Comparison of ENCODE assay signal across 22 cellular contexts in the genomic region with DNA sequence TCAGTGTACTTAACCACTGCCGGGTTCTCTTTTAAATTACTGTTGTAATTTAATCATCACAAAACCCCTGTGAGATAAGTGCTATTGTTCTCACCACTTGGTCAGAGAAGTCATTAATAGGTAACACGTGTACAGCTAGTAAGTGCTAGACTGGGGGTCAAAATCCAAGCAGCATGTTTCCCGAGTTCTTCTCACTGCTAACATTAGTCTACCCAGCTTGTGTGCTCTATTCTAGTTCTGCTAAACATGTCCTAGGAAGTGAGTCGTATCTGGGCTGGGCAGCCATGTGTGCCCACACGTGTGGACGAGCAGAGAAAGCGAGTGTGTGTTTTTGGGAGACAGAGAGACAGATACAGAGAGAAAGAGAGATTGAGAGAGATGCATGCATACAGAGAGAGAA.
DNase-seq lines count a peak whose midpoint lies in the region; ATAC-seq, FAIRE-seq and TF ChIP-seq lines count a peak whose summit lies in the region.
"Had no signal": no experiment of that assay in that cellular context is flagged by ENCODE, and none has a peak within 500 bp of the region (broad histone marks: within the 10 kb centered on the region; RNA-seq: fewer than 3 reads in every experiment).

No MANE protein-coding gene starts in this region.

- H3K27me3 ChIP-seq in IMR-90 (ENCODE audit: control insufficient read depth, insufficient read depth, low read length) (peaks cover 6% of the 10 kb centered on the region), endodermal cell (ENCODE audit: control insufficient read depth, insufficient read depth, low read length, poor library complexity, severe bottlenecking) (no peaks in the 10 kb centered on the region), keratinocyte (ENCODE audit: control insufficient read depth, extremely low read depth, insufficient read depth, low read length) (no peaks in the 10 kb centered on the region), uterus (no peaks in the 10 kb centered on the region)

- H3K27ac Mint-ChIP-seq in endodermal cell = no peak overlapping the region
- H3K27ac Mint-ChIP-seq: activated CD4-positive, alpha-beta T cell treated with anti-CD3 and anti-CD28 coated beads for 36 hours; CD4-positive, alpha-beta memory T cell had no signal

- H3K36me3 Mint-ChIP-seq in endodermal cell (ENCODE audit: low read depth) = no peaks in the 10 kb centered on the region
- H3K36me3 Mint-ChIP-seq: CD4-positive, alpha-beta memory T cell had no signal

- H4K8ac ChIP-seq in IMR-90 (ENCODE audit: low read depth in 2 of 2, low read length in 2 of 2) = no peak overlapping the region

- POLR2A ChIA-PET in IMR-90 (lab: Charles Lee; ENCODE audit: unreplicated experiment) = no interaction called here

- CTCF ChIA-PET in IMR-90 (lab: Yijun Ruan, JAX) = interaction anchor here (1.1 kb wide), 1 partner anchor 11 kb away, joined by 3 read pairs; no protein-coding TSS in a partner anchor

- H2BK120ac ChIP-seq in IMR-90 (ENCODE audit: low read depth, low read length) = peak overlapping the region; percentile 21; the same call in 1 of the 2 replicates

- TF ChIP-seq CTCF in IMR-90 (conservative IDR thresholded peaks at IDR 0.05; ENCODE audit: low read depth, low read length) (no peak), endodermal cell (conservative IDR thresholded peaks at IDR 0.05) (no peak), keratinocyte (optimal IDR thresholded peaks at IDR 0.05 in 1 of 3, IDR thresholded peaks at IDR 0.05 in 1 of 3, conservative IDR thresholded peaks at IDR 0.05 in 1 of 3; ENCODE audit: extremely low read depth in 1 of 3, insufficient read depth in 2 of 3, low read length in 3 of 3) (no peak), uterus (IDR thresholded peaks at IDR 0.05) (no peak)

- no peak overlapping the region for H2AK9ac ChIP-seq in IMR-90 (replicated peaks; ENCODE audit: low read depth, low read length, poor library complexity)

- no TSS peak for BruUV-seq in IMR-90 (replicated peaks; lab: Mats Ljungman, UMichigan)

- H3K27me3 Mint-ChIP-seq in endodermal cell (ENCODE audit: insufficient read depth) = peaks cover 12% of the 10 kb centered on the region

- H2BK5ac ChIP-seq in IMR-90 (ENCODE audit: low read depth, low read length, poor library complexity, severe bottlenecking) = no peak overlapping the region

- no peak overlapping the region; the same call in 1 of the 2 replicates for H2BK20ac ChIP-seq in IMR-90 (ENCODE audit: low read depth, low read length)

- H3K4me3 ChIP-seq in IMR-90 (ENCODE audit: insufficient read depth, low read depth, low read length) (no peak overlapping the region), endodermal cell (ENCODE audit: low read length) (peak overlapping the region; percentile 30), keratinocyte (ENCODE audit: control insufficient read depth in 2 of 3, extremely low read depth in 1 of 3, insufficient read depth in 2 of 3, low read depth in 1 of 3, low read length in 3 of 3) (no peak overlapping the region), uterus (no peak overlapping the region)
- H3K4me3 ChIP-seq: tibial artery had no signal

- H2AK5ac ChIP-seq in IMR-90 (ENCODE audit: low read depth, low read length) = no peak overlapping the region

- H3K9ac ChIP-seq in IMR-90 (ENCODE audit: low read depth, low read length) = no peak overlapping the region
- no peak overlapping the region for H3K9ac ChIP-seq in endodermal cell (ENCODE audit: extremely low read depth, low read length, poor library complexity, severe bottlenecking)
- H3K9ac ChIP-seq in keratinocyte (ENCODE audit: control insufficient read depth, extremely low read depth, insufficient read depth, low read length) = peak overlapping the region; percentile 8

- no peak overlapping the region for H3K27ac ChIP-seq in IMR-90 (ENCODE audit: insufficient read depth, low read length)
- no peak overlapping the region for H3K27ac ChIP-seq in endodermal cell (ENCODE audit: low read depth, low read length)
- H3K27ac ChIP-seq in keratinocyte (ENCODE audit: control insufficient read depth, insufficient read depth, low read length) = peak overlapping the region; percentile 42
- peak overlapping the region; percentile 9 to 68 for H3K27ac ChIP-seq in uterus
- H3K27ac ChIP-seq: tibial artery had no signal

- no peaks in the 10 kb centered on the region for H4K20me1 ChIP-seq in IMR-90 (ENCODE audit: insufficient read depth, low read length)
- no peaks in the 10 kb centered on the region for H4K20me1 ChIP-seq in keratinocyte (ENCODE audit: control insufficient read depth, extremely low read depth, insufficient read depth, low read length)

- no peaks in the 10 kb centered on the region for H3K9me3 ChIP-seq in IMR-90 (ENCODE audit: control insufficient read depth, insufficient read depth, low read length)
- peaks cover 10% of the 10 kb centered on the region for H3K9me3 ChIP-seq in endodermal cell (ENCODE audit: control insufficient read depth, low read length)
- H3K9me3 ChIP-seq in keratinocyte (ENCODE audit: control insufficient read depth, low read depth, low read length) = no peaks in the 10 kb centered on the region
- H3K9me3 ChIP-seq in uterus = no peaks in the 10 kb centered on the region

- H3K14ac ChIP-seq in IMR-90 (replicated peaks; ENCODE audit: low read depth, low read length) = no peak overlapping the region

- intact Hi-C loops in IMR-90 (cut with micrococcal nuclease) = no loop called here
- intact Hi-C loops in uterus (cut with DNase I; ENCODE audit: low total_unique reads) = no loop called here

- 79% methylated on average over 4 of the region's 7 CpGs; no CpG with 5 or more reads in 1 of the 2 experiments for WGBS in IMR-90 (ENCODE audit: extremely low coverage in 2 of 2, insufficient read length in 1 of 2), 2 experiments
- WGBS in endodermal cell (ENCODE audit: insufficient coverage in 1 of 2, insufficient read length in 1 of 2), 2 experiments = 73 to 91% methylated on average over 6 to 7 of the region's 7 CpGs

- no peak overlapping the region for H3K23ac ChIP-seq in IMR-90 (ENCODE audit: low read depth, low read length)

- no peak overlapping the region for H3K4me3 Mint-ChIP-seq in endodermal cell
- H3K4me3 Mint-ChIP-seq: activated CD4-positive, alpha-beta T cell treated with anti-CD3 and anti-CD28 coated beads for 36 hours; CD4-positive, alpha-beta memory T cell had no signal

- peak overlapping the region; percentile 41; the same call in 1 of the 2 replicates for H3K4ac ChIP-seq in IMR-90 (ENCODE audit: low read depth, low read length)

- H3K4me2 ChIP-seq in IMR-90 (ENCODE audit: low read depth, low read length) = no peak overlapping the region
- peak overlapping the region; percentile 44 for H3K4me2 ChIP-seq in keratinocyte (ENCODE audit: control insufficient read depth, extremely low read depth, insufficient read depth, low read depth, low read length)

- peak; percentile 17 for FAIRE-seq in keratinocyte (lab: Jason Lieb, UNC)
- FAIRE-seq: GM18507, TTC549 had no signal

- H3K36me3 ChIP-seq in IMR-90 (ENCODE audit: control insufficient read depth, insufficient read depth, low read length) (no peaks in the 10 kb centered on the region), endodermal cell (ENCODE audit: control insufficient read depth, insufficient read depth, low read length) (no peaks in the 10 kb centered on the region), keratinocyte (ENCODE audit: control insufficient read depth in 2 of 2, extremely low read depth in 1 of 2, insufficient read depth in 2 of 2, low read length in 2 of 2) (no peaks in the 10 kb centered on the region), uterus (no peaks in the 10 kb centered on the region)
- H3K36me3 ChIP-seq: tibial artery had no signal

- H4K91ac ChIP-seq in IMR-90 (ENCODE audit: insufficient read depth, low read depth, low read length) = no peak overlapping the region

- peaks cover 48% of the 10 kb centered on the region for H3K4me1 Mint-ChIP-seq in endodermal cell
- H3K4me1 Mint-ChIP-seq: activated CD4-positive, alpha-beta T cell treated with anti-CD3 and anti-CD28 coated beads for 36 hours; CD4-positive, alpha-beta memory T cell had no signal

- ATAC-seq in IMR-90 (ENCODE audit: low read depth) (no peak), GM21717 (IDR thresholded peaks at IDR 0.05; ENCODE audit: unreplicated experiment) (no peak), HG03196 (IDR thresholded peaks at IDR 0.05; ENCODE audit: unreplicated experiment) (no peak)
- ATAC-seq: activated CD4-positive, alpha-beta T cell treated with anti-CD3 and anti-CD28 coated beads for 36 hours; esophagus mucosa; stimulated activated naive CD8-positive, alpha-beta T cell treated with anti-CD3 and anti-CD28 coated beads, Interleukin-15, Interleukin-2, amounts not matched to agents 100 U/mL and 50 U/mL, for 24 hours had no signal

- H3K4me1 ChIP-seq in IMR-90 (ENCODE audit: control insufficient read depth, insufficient read depth, low read length) = peaks cover 17% of the 10 kb centered on the region
- H3K4me1 ChIP-seq in endodermal cell (ENCODE audit: control insufficient read depth, insufficient read depth, low read length) = peaks cover 22% of the 10 kb centered on the region
- H3K4me1 ChIP-seq in keratinocyte (ENCODE audit: control insufficient read depth, extremely low read depth, insufficient read depth, low read length) = peaks cover 36% of the 10 kb centered on the region
- H3K4me1 ChIP-seq in uterus = no peaks in the 10 kb centered on the region
- H3K4me1 ChIP-seq: tibial artery had no signal

- no peak for TF ChIP-seq RAD21 in IMR-90 (IDR thresholded peaks at IDR 0.05; ENCODE audit: low read length)

- TF ChIP-seq POLR2A in IMR-90 (IDR thresholded peaks at IDR 0.05; ENCODE audit: low read depth, low read length) (no peak), uterus (IDR thresholded peaks at IDR 0.05) (no peak)

- H2BK15ac ChIP-seq in IMR-90 (ENCODE audit: low read depth, low read length) = peak overlapping the region; percentile 37; the same call in 1 of the 3 replicates

- DNase-seq in IMR-90 (peak; percentile 45), endodermal cell (no peak), keratinocyte (ENCODE audit: low read depth, low spot score) (no peak), uterus (no peak)
- DNase-seq in activated effector memory CD4-positive, alpha-beta T cell treated with anti-CD3 and anti-CD28 coated beads, Interleukin-2, amount 50 U/mL, for 16 hours = no peak
- DNase-seq: activated CD4-positive, alpha-beta T cell treated with anti-CD3 and anti-CD28 coated beads for 36 hours; activated gamma-delta T cell treated with Interleukin-2 at 50 U/mL for 16 hours; CD4-positive, alpha-beta memory T cell; DMS 273 treated with DMSO at 0.1 percent for 48 hours; effector CD8-positive, alpha-beta T cell; GDM1; KBM-7; MM.1S; NCI-H1436; nucleus accumbens; stimulated activated naive CD8-positive, alpha-beta T cell treated with anti-CD3 and anti-CD28 coated beads, Interleukin-15, Interleukin-2, amounts not matched to agents 100 U/mL and 50 U/mL, for 24 hours; tibial artery had no signal

- H3K18ac ChIP-seq in IMR-90 (ENCODE audit: low read depth, low read length) = peak overlapping the region; percentile 36; the same call in 1 of the 2 replicates

- no peaks in the 10 kb centered on the region for H3K79me2 ChIP-seq in keratinocyte (ENCODE audit: control insufficient read depth, insufficient read depth, low read length)

- no peaks in the 10 kb centered on the region for H3K9me3 Mint-ChIP-seq in endodermal cell

- no peak overlapping the region for H4K5ac ChIP-seq in IMR-90 (ENCODE audit: low read depth, low read length)

- peaks cover 14% of the 10 kb centered on the region for H3K9me1 ChIP-seq in IMR-90 (ENCODE audit: insufficient read depth, low read length)
- no peaks in the 10 kb centered on the region for H3K9me1 ChIP-seq in keratinocyte (ENCODE audit: control insufficient read depth, extremely low read depth, insufficient read depth, low read length)

- H3K56ac ChIP-seq in IMR-90 (ENCODE audit: extremely low read depth, insufficient read depth, low read length) = no peak overlapping the region

- in situ Hi-C loops in IMR-90 (cut with MboI; ENCODE audit: low sequenced_read_pairs) = no loop called here

- dilution Hi-C loops in IMR-90 (cut with HindIII; ENCODE audit: low sequenced_read_pairs, unreplicated experiment) = no loop called here
- dilution Hi-C loops in keratinocyte (cut with MboI; ENCODE audit: extremely low pct_ligation_motif_present, low sequenced_read_pairs) = no loop called here

- H2AFZ ChIP-seq in IMR-90 (replicated peaks; ENCODE audit: low read length, poor library complexity) (no peak overlapping the region), keratinocyte (ENCODE audit: control insufficient read depth, low read length) (no peak overlapping the region)

- H3K79me1 ChIP-seq in IMR-90 (ENCODE audit: low read depth in 1 of 2, low read length in 2 of 2) = no peaks in the 10 kb centered on the region

Comparison
In these comparisons a context has a peak if more than half of its experiments do, and no peak if none do; other contexts are left out.
1. H3K27ac ChIP-seq: peak in keratinocyte (single experiment) and uterus (2 of 2); none in IMR-90 (single experiment) and endodermal cell (single experiment).